ENCODE assay signal across 30 cellular contexts in genomic region chr3:89276116-89276515, GRCh38.
"Had no signal": no experiment of that assay in that cellular context is flagged by ENCODE, and none has a peak within 500 bp of the region (broad histone marks: within the 10 kb centered on the region; RNA-seq: fewer than 3 reads in every experiment).

No MANE protein-coding gene starts in this region.

- H3K36me3 ChIP-seq: neural progenitor cell, ovary, right lobe of liver, sigmoid colon, suprapubic skin, tibial artery, transverse colon, upper lobe of right lung, uterus had no signal

- H3K4me1 Mint-ChIP-seq: naive thymus-derived CD8-positive, alpha-beta T cell; stimulated activated memory B cell treated with anti-CD40 and anti-IgM and Interleukin-4, amounts not matched to agents 10 μg/mL and 1 μg/mL and 100 μg/mL, for 72 hours; stimulated activated naive CD8-positive, alpha-beta T cell treated with anti-CD3 and anti-CD28 coated beads, Interleukin-15, amount 100 ng/mL, for 72 hours had no signal

- H3K27ac ChIP-seq: neural progenitor cell, ovary, parathyroid adenoma, psoas muscle, right lobe of liver, sigmoid colon, suprapubic skin, testis, tibial artery, transverse colon, upper lobe of right lung, uterus had no signal

- DNase-seq: naive thymus-derived CD8-positive, alpha-beta T cell; nephron progenitor cell; occipital lobe; ovary; posterior cingulate gyrus; psoas muscle; right cardiac atrium; right lobe of liver; sigmoid colon; small intestine; stimulated activated CD4-positive, alpha-beta T cell treated with anti-CD3 and anti-CD28 coated beads, Interleukin-15, amount 100 ng/mL, for 24 hours; stimulated activated CD4-positive, alpha-beta T cell treated with anti-CD3 and anti-CD28 coated beads, Interleukin-2, amount 100 ng/mL, for 24 hours; stimulated activated CD4-positive, alpha-beta T cell treated with anti-CD3 and anti-CD28 coated beads, Interleukin-2, amount 100 ng/mL, for 48 hours; stimulated activated CD4-positive, alpha-beta T cell treated with anti-CD3 and anti-CD28 coated beads, Interleukin-4, amount 100 ng/mL, for 24 hours; stimulated activated naive CD4-positive, alpha-beta T cell; stimulated activated naive CD8-positive, alpha-beta T cell treated with anti-CD3 and anti-CD28 coated beads, Interleukin-15, amount 100 ng/mL, for 72 hours; stimulated activated naive CD8-positive, alpha-beta T cell treated with anti-CD3 and anti-CD28 coated beads, Interleukin-15, Interleukin-2, amounts not matched to agents 100 U/mL and 50 U/mL, for 24 hours; substantia nigra; testis; tibial artery; transverse colon; upper lobe of right lung; uterus had no signal

- H3K27ac Mint-ChIP-seq: naive thymus-derived CD8-positive, alpha-beta T cell; natural killer cell treated with Interleukin-12 subunit alpha and Interleukin-12 subunit beta and Interleukin-15 and Interleukin-18, amount 100 ng/mL, for 72 hours; nephron progenitor cell; neural progenitor cell; progenitor cell of endocrine pancreas; stimulated activated memory B cell treated with anti-CD40 and anti-IgM and Interleukin-4, amounts not matched to agents 10 μg/mL and 1 μg/mL and 100 μg/mL, for 72 hours; stimulated activated naive CD8-positive, alpha-beta T cell treated with anti-CD3 and anti-CD28 coated beads, Interleukin-15, amount 100 ng/mL, for 72 hours; type B pancreatic cell had no signal

- H3K36me3 Mint-ChIP-seq: naive thymus-derived CD8-positive, alpha-beta T cell; natural killer cell treated with Interleukin-12 subunit alpha and Interleukin-12 subunit beta and Interleukin-15 and Interleukin-18, amount 100 ng/mL, for 72 hours; neural progenitor cell; stimulated activated memory B cell treated with anti-CD40 and anti-IgM and Interleukin-4, amounts not matched to agents 10 μg/mL and 1 μg/mL and 100 μg/mL, for 72 hours; type B pancreatic cell had no signal

- H3K4me3 Mint-ChIP-seq: naive thymus-derived CD8-positive, alpha-beta T cell; natural killer cell treated with Interleukin-12 subunit alpha and Interleukin-12 subunit beta and Interleukin-15 and Interleukin-18, amount 100 ng/mL, for 72 hours; nephron progenitor cell; neural progenitor cell; stimulated activated memory B cell treated with anti-CD40 and anti-IgM and Interleukin-4, amounts not matched to agents 10 μg/mL and 1 μg/mL and 100 μg/mL, for 72 hours; stimulated activated naive CD8-positive, alpha-beta T cell treated with anti-CD3 and anti-CD28 coated beads, Interleukin-15, amount 100 ng/mL, for 72 hours; type B pancreatic cell had no signal

- H3K9ac ChIP-seq: neural progenitor cell, parathyroid adenoma had no signal

- H3K4me2 ChIP-seq: neural progenitor cell had no signal

- H3K79me2 ChIP-seq: parathyroid adenoma had no signal

- H3K4me1 ChIP-seq: parathyroid adenoma, psoas muscle, right lobe of liver, suprapubic skin, testis, transverse colon, upper lobe of right lung, uterus had no signal

- H2AFZ ChIP-seq: neural progenitor cell, parathyroid adenoma had no signal

- H3K27me3 ChIP-seq: neural progenitor cell, ovary, right lobe of liver, sigmoid colon, suprapubic skin, testis, tibial artery, transverse colon, upper lobe of right lung, uterus had no signal

- H3K9me3 Mint-ChIP-seq: nephron progenitor cell; neural progenitor cell; stimulated activated memory B cell treated with anti-CD40 and anti-IgM and Interleukin-4, amounts not matched to agents 10 μg/mL and 1 μg/mL and 100 μg/mL, for 72 hours; type B pancreatic cell had no signal

- ATAC-seq: naive thymus-derived CD8-positive, alpha-beta T cell; natural killer cell treated with Interleukin-12 subunit alpha and Interleukin-12 subunit beta and Interleukin-15 and Interleukin-18, amount 100 ng/mL, for 72 hours; psoas muscle; right cardiac atrium; right lobe of liver; stimulated activated memory B cell treated with anti-CD40 and anti-IgM and Interleukin-4, amounts not matched to agents 10 μg/mL and 1 μg/mL and 100 μg/mL, for 72 hours; stimulated activated naive CD8-positive, alpha-beta T cell treated with anti-CD3 and anti-CD28 coated beads, Interleukin-15, amount 100 ng/mL, for 72 hours; stimulated activated naive CD8-positive, alpha-beta T cell treated with anti-CD3 and anti-CD28 coated beads, Interleukin-15, Interleukin-2, amounts not matched to agents 100 U/mL and 50 U/mL, for 24 hours; upper lobe of right lung had no signal

- H3K9me3 ChIP-seq: ovary, psoas muscle, right lobe of liver, sigmoid colon, suprapubic skin, testis, tibial artery, transverse colon, upper lobe of right lung, uterus had no signal

- H3K4me3 ChIP-seq: neural progenitor cell, ovary, psoas muscle, right lobe of liver, sigmoid colon, suprapubic skin, testis, tibial artery, transverse colon, upper lobe of right lung, uterus had no signal
